Comparison of ENCODE assay signal across 1 cellular context in the genomic region with DNA sequence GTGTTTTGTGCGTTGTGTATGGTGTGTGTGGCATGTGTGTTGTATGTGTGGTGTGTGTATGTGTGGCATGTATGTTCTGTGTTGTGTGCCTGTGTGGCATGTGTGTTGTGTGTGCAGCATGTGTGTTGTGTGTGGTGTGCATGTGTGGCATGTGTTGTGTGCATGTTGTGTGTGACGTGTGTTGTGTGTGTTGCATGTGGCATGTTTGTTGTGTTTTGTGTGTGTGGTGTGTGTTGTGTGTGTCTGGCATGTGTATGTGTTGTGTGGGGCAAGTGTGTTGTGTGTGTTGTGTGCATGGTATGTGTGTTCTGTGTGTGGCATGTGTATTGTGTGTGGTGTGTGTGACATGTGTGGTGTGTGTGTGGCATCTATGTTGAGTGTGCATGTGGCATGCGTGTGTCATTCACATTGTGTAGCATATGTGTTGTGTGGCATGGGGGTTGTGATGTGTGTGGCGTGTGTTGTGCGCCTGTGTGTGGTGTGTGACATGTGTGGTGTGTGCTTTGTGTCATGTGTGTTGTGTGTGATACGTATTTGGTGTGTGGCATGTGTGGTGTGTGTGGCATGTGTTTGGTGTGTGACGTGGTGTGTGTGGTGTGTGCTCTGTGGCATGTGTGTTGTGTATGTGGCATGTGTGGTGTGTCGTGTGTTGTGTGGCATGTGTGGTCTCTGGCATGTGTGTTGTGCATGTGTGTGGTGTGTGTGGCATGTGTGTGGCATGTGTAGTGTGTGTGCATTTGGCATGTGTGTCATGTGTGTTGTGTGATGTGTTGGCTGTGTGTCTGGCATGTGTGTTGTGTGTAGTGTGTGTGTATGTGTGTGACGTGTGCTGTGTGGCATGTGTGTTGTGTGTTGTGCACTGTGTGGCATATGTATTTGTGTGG.
A peak's percentile ranks its signal among the peaks of the same experiment; 100 is the strongest.
TF ChIP-seq lines count a peak whose summit lies in the region.

No MANE protein-coding gene starts in this region.

TF ChIP-seq in HEK293, 187 proteins besides CTCF, POLR2A, EP300 and RAD21 (continued from another document and continues in another):
- no peak for TF ChIP-seq ZNF692 (tag by site-specific recombination; IDR thresholded peaks at IDR 0.05)
- no peak for TF ChIP-seq GLIS1 (tag by site-specific recombination; IDR thresholded peaks at IDR 0.05)
- TF ChIP-seq, protein P1, sequence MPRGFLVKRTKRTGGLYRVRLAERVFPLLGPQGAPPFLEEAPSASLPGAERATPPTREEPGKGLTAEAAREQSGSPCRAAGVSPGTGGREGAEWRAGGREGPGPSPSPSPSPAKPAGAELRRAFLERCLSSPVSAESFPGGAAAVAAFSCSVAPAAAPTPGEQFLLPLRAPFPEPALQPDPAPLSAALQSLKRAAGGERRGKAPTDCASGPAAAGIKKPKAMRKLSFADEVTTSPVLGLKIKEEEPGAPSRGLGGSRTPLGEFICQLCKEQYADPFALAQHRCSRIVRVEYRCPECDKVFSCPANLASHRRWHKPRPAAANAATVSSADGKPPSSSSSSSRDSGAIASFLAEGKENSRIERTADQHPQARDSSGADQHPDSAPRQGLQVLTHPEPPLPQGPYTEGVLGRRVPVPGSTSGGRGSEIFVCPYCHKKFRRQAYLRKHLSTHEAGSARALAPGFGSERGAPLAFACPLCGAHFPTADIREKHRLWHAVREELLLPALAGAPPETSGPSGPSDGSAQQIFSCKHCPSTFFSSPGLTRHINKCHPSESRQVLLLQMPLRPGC (tag by site-specific recombination; IDR thresholded peaks at IDR 0.05), result peak; percentile 32; the same call in 1 of the 2 replicates
- TF ChIP-seq ZNF16 (tag by site-specific recombination; IDR thresholded peaks at IDR 0.05; ENCODE audit: low read depth), result no peak
- TF ChIP-seq PRDM10 (tag by site-specific recombination; IDR thresholded peaks at IDR 0.05), result no peak
- TF ChIP-seq ZNF10 (tag by site-specific recombination; IDR thresholded peaks at IDR 0.05), result no peak
- no peak for TF ChIP-seq ZNF280C (tag by site-specific recombination; IDR thresholded peaks at IDR 0.05)
- TF ChIP-seq WT1 (tag by site-specific recombination; IDR thresholded peaks at IDR 0.05), result no peak
- no peak for TF ChIP-seq ZBTB7A (tag by site-specific recombination; IDR thresholded peaks at IDR 0.05; ENCODE audit: low read depth)
- TF ChIP-seq ZNF146 (tag by site-specific recombination; IDR thresholded peaks at IDR 0.05), result peak; percentile 3; the same call in 1 of the 2 replicates
- TF ChIP-seq ZNF341 (tag by site-specific recombination; IDR thresholded peaks at IDR 0.05; ENCODE audit: low read depth), result no peak
- no peak for TF ChIP-seq ZNF623 (tag by site-specific recombination; IDR thresholded peaks at IDR 0.05)
- no peak for TF ChIP-seq SP3 (tag by site-specific recombination; IDR thresholded peaks at IDR 0.05)
- no peak for TF ChIP-seq ZNF121 (tag by site-specific recombination; IDR thresholded peaks at IDR 0.05)
- TF ChIP-seq ZNF488 (tag by site-specific recombination; IDR thresholded peaks at IDR 0.05), result peak; percentile 71; the same call in 1 of the 2 replicates
- peak; percentile 69 for TF ChIP-seq ZNF785 (tag by site-specific recombination; IDR thresholded peaks at IDR 0.05)
- TF ChIP-seq ZNF221 (tag by site-specific recombination; IDR thresholded peaks at IDR 0.05; ENCODE audit: borderline replicate concordance), result no peak
- no peak for TF ChIP-seq KLF16 (tag by site-specific recombination; IDR thresholded peaks at IDR 0.05)
- TF ChIP-seq ZNF140 (tag by site-specific recombination; IDR thresholded peaks at IDR 0.05), result peak; percentile 3; the same call in 1 of the 2 replicates
- no peak for TF ChIP-seq ZNF530 (tag by site-specific recombination; IDR thresholded peaks at IDR 0.05; ENCODE audit: low read depth)
- no peak for TF ChIP-seq SETDB1 (IDR thresholded peaks at IDR 0.05; ENCODE audit: insufficient read length, low read length)
- no peak for TF ChIP-seq MYNN (tag by site-specific recombination; IDR thresholded peaks at IDR 0.05; ENCODE audit: borderline replicate concordance)
- TF ChIP-seq, protein P2, sequence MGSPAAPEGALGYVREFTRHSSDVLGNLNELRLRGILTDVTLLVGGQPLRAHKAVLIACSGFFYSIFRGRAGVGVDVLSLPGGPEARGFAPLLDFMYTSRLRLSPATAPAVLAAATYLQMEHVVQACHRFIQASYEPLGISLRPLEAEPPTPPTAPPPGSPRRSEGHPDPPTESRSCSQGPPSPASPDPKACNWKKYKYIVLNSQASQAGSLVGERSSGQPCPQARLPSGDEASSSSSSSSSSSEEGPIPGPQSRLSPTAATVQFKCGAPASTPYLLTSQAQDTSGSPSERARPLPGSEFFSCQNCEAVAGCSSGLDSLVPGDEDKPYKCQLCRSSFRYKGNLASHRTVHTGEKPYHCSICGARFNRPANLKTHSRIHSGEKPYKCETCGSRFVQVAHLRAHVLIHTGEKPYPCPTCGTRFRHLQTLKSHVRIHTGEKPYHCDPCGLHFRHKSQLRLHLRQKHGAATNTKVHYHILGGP (tag by site-specific recombination; IDR thresholded peaks at IDR 0.05), result peak; percentile 36; the same call in 1 of the 2 replicates
- TF ChIP-seq ZBTB1 (tag by site-specific recombination; IDR thresholded peaks at IDR 0.05), result no peak
- no peak for TF ChIP-seq ZNF132 (tag by site-specific recombination; IDR thresholded peaks at IDR 0.05; ENCODE audit: borderline replicate concordance)
- TF ChIP-seq SCRT1 (tag by site-specific recombination; IDR thresholded peaks at IDR 0.05; ENCODE audit: borderline replicate concordance), result no peak
- no peak for TF ChIP-seq ZNF610 (tag by site-specific recombination; IDR thresholded peaks at IDR 0.05; ENCODE audit: borderline replicate concordance)
- TF ChIP-seq ZNF211 (tag by site-specific recombination; IDR thresholded peaks at IDR 0.05; ENCODE audit: low read depth), result no peak
- no peak for TF ChIP-seq PRDM4 (tag by site-specific recombination; IDR thresholded peaks at IDR 0.05)
- TF ChIP-seq ZNF169 (tag by site-specific recombination; IDR thresholded peaks at IDR 0.05), result 0 out of 2 replicates have a peak, but pooled peaks have one; percentile 12
- TF ChIP-seq ZNF830 (tag by site-specific recombination; IDR thresholded peaks at IDR 0.05; ENCODE audit: low read depth), result no peak
- TF ChIP-seq, protein P3, sequence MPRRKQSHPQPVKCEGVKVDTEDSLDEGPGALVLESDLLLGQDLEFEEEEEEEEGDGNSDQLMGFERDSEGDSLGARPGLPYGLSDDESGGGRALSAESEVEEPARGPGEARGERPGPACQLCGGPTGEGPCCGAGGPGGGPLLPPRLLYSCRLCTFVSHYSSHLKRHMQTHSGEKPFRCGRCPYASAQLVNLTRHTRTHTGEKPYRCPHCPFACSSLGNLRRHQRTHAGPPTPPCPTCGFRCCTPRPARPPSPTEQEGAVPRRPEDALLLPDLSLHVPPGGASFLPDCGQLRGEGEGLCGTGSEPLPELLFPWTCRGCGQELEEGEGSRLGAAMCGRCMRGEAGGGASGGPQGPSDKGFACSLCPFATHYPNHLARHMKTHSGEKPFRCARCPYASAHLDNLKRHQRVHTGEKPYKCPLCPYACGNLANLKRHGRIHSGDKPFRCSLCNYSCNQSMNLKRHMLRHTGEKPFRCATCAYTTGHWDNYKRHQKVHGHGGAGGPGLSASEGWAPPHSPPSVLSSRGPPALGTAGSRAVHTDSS (tag by site-specific recombination; IDR thresholded peaks at IDR 0.05), result no peak
- TF ChIP-seq, protein P4, sequence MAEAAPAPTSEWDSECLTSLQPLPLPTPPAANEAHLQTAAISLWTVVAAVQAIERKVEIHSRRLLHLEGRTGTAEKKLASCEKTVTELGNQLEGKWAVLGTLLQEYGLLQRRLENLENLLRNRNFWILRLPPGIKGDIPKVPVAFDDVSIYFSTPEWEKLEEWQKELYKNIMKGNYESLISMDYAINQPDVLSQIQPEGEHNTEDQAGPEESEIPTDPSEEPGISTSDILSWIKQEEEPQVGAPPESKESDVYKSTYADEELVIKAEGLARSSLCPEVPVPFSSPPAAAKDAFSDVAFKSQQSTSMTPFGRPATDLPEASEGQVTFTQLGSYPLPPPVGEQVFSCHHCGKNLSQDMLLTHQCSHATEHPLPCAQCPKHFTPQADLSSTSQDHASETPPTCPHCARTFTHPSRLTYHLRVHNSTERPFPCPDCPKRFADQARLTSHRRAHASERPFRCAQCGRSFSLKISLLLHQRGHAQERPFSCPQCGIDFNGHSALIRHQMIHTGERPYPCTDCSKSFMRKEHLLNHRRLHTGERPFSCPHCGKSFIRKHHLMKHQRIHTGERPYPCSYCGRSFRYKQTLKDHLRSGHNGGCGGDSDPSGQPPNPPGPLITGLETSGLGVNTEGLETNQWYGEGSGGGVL (tag by site-specific recombination; IDR thresholded peaks at IDR 0.05), result peak; percentile 40
- no peak for TF ChIP-seq ZSCAN23 (tag by site-specific recombination; IDR thresholded peaks at IDR 0.05)
- TF ChIP-seq ZNF239 (tag by site-specific recombination; IDR thresholded peaks at IDR 0.05), result peak; percentile 77; the same call in 1 of the 2 replicates
- TF ChIP-seq HOXA7 (CRISPR knock-in tag; IDR thresholded peaks at IDR 0.05; ENCODE audit: borderline replicate concordance), result no peak
- TF ChIP-seq ZSCAN16 (tag by site-specific recombination; IDR thresholded peaks at IDR 0.05), result no peak
- no peak for TF ChIP-seq ZBTB17 (tag by site-specific recombination; IDR thresholded peaks at IDR 0.05)
- TF ChIP-seq ZNF660 (tag by site-specific recombination; IDR thresholded peaks at IDR 0.05), result no peak
